ENCODE assay signal across 23 cellular contexts in the genomic region with DNA sequence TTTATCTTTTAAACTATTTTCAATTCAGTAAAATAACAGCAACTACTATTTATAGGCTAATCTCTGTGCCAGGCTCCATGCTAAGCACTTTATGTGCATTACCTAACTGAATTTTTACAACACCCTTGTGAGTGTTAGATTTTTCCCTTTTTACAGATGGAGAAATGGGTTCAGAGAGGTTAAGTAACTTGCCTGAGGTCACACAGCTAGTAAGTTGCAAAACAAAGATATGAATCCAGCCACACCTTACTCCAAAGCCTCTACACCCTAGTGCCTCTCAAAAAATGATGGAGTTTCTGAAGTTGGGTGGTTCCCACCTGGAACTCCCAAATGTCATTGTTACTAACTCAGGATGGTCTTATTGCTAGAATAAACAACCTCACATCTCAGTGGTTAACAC.
A peak's percentile ranks its signal among the peaks of the same experiment; 100 is the strongest.
DNase-seq lines count a peak whose midpoint lies in the region; ATAC-seq, FAIRE-seq and TF ChIP-seq lines count a peak whose summit lies in the region.
"Had no signal": no experiment of that assay in that cellular context is flagged by ENCODE, and none has a peak within 500 bp of the region (broad histone marks: within the 10 kb centered on the region; RNA-seq: fewer than 3 reads in every experiment).

No MANE protein-coding gene starts in this region.

- H3K56ac ChIP-seq in H1 (replicated peaks; ENCODE audit: insufficient read length, low read depth, low read length): no peak overlapping the region

- H4K8ac ChIP-seq in H1 (ENCODE audit: extremely low read depth, insufficient read depth, low read length): no peak overlapping the region
- H4K8ac ChIP-seq in neuronal stem cell (ENCODE audit: low read depth, low read length): no peak overlapping the region

- H3K4me1 Mint-ChIP-seq in stimulated activated naive B cell treated with anti-CD40 and anti-IgM and Interleukin-4, amounts not matched to agents 10 μg/mL and 1 μg/mL and 100 μg/mL, for 72 hours: peaks cover 6 to 7% of the 10 kb centered on the region in 2 donors

- in situ Hi-C loops in HAP-1 (cut with MboI; ENCODE audit: low sequenced_read_pairs): no loop called here

- no peak overlapping the region for H2AFZ ChIP-seq in OCI-LY3 (ENCODE audit: low read depth, low read length)
- no peak overlapping the region for H2AFZ ChIP-seq in H1 (ENCODE audit: low read length)
- H2AFZ ChIP-seq in neuronal stem cell (ENCODE audit: low read length): no peak overlapping the region

- H3K4me3 Mint-ChIP-seq in stimulated activated naive B cell treated with anti-CD40 and anti-IgM and Interleukin-4, amounts not matched to agents 10 μg/mL and 1 μg/mL and 100 μg/mL, for 72 hours: no peak overlapping the region
- H3K4me3 Mint-ChIP-seq: B cell; CD4-positive, CD25-positive, alpha-beta regulatory T cell; HFFc6; IgD-negative memory B cell; T-helper 1 cell treated with Interleukin-12 subunit alpha and Interleukin-12 subunit beta and Interleukin-4 antibody, amounts not matched to agents 30 μg/mL and 1 μg/mL, for 36 hours had no signal

- ATAC-seq in stimulated activated naive B cell treated with anti-CD40 and anti-IgM and Interleukin-4, amounts not matched to agents 10 μg/mL and 1 μg/mL and 100 μg/mL, for 72 hours (replicated peaks): no peak

- peak overlapping the region; percentile 56; the same call in 1 of the 2 replicates for H3K4me2 ChIP-seq in OCI-LY3 (ENCODE audit: low read length)
- no peak overlapping the region for H3K4me2 ChIP-seq in H1 (ENCODE audit: insufficient read depth in 1 of 2, low read depth in 2 of 2, low read length in 2 of 2)
- H3K4me2 ChIP-seq in neuronal stem cell (ENCODE audit: insufficient read depth, low read length, poor library complexity, severe bottlenecking): no peak overlapping the region
- H3K4me2 ChIP-seq: SK-N-SH had no signal

- no peak for TF ChIP-seq RAD21 in H1 (IDR thresholded peaks at IDR 0.05 in 1 of 2, conservative IDR thresholded peaks at IDR 0.05 in 1 of 2; ENCODE audit: low read depth in 2 of 2, low read length in 2 of 2)

- H3K27ac Mint-ChIP-seq in stimulated activated naive B cell treated with anti-CD40 and anti-IgM and Interleukin-4, amounts not matched to agents 10 μg/mL and 1 μg/mL and 100 μg/mL, for 72 hours: peak overlapping the region; percentile 5
- H3K27ac Mint-ChIP-seq: B cell; CD4-positive, CD25-positive, alpha-beta regulatory T cell; HFFc6; IgD-negative memory B cell; T-helper 1 cell treated with Interleukin-12 subunit alpha and Interleukin-12 subunit beta and Interleukin-4 antibody, amounts not matched to agents 30 μg/mL and 1 μg/mL, for 36 hours had no signal

- H3K18ac ChIP-seq in H1 (ENCODE audit: extremely low read depth, low read length): no peak overlapping the region
- H3K18ac ChIP-seq in neuronal stem cell (ENCODE audit: low read length): no peak overlapping the region

- no peaks in the 10 kb centered on the region for H3K9me3 Mint-ChIP-seq in stimulated activated naive B cell treated with anti-CD40 and anti-IgM and Interleukin-4, amounts not matched to agents 10 μg/mL and 1 μg/mL and 100 μg/mL, for 72 hours
- H3K9me3 Mint-ChIP-seq: CD4-positive, CD25-positive, alpha-beta regulatory T cell; HFFc6; IgD-negative memory B cell; T-helper 1 cell treated with Interleukin-12 subunit alpha and Interleukin-12 subunit beta and Interleukin-4 antibody, amounts not matched to agents 30 μg/mL and 1 μg/mL, for 36 hours had no signal

- TF ChIP-seq POLR2A in H1 (IDR thresholded peaks at IDR 0.05; ENCODE audit: control extremely low read depth in 1 of 2, low read depth in 2 of 2, low read length in 2 of 2): no peak

- H2BK12ac ChIP-seq in H1 (ENCODE audit: low read depth, low read length) (no peak overlapping the region), neuronal stem cell (ENCODE audit: low read length) (no peak overlapping the region)

- H3K4me3 ChIP-seq in HEK293 (ENCODE audit: low read depth, low read length): no peak overlapping the region
- H3K4me3 ChIP-seq in OCI-LY3 (ENCODE audit: low read length): no peak overlapping the region
- H3K4me3 ChIP-seq in H1 (ENCODE audit: extremely low read depth in 1 of 4, insufficient read depth in 2 of 4, low read depth in 3 of 4, low read length in 4 of 4): no peak overlapping the region
- no peak overlapping the region for H3K4me3 ChIP-seq in neuronal stem cell (ENCODE audit: low read length in 2 of 2)
- H3K4me3 ChIP-seq in HAP-1: no peak overlapping the region
- H3K4me3 ChIP-seq: Peyer's patch had no signal

- no peaks in the 10 kb centered on the region for H3K79me2 ChIP-seq in OCI-LY3 (ENCODE audit: low read length)
- H3K79me2 ChIP-seq in H1 (ENCODE audit: control insufficient read depth in 1 of 2, insufficient read depth in 2 of 2, low read length in 2 of 2): no peaks in the 10 kb centered on the region

- no peaks in the 10 kb centered on the region for H3K23me2 ChIP-seq in H1 (ENCODE audit: low read depth, low read length)

- H3K9me3 ChIP-seq in HEK293 (ENCODE audit: control insufficient read depth, insufficient read depth, low read depth, low read length): no peaks in the 10 kb centered on the region
- H3K9me3 ChIP-seq in OCI-LY3 (ENCODE audit: insufficient read depth, low read length): no peaks in the 10 kb centered on the region
- H3K9me3 ChIP-seq in H1 (ENCODE audit: insufficient read depth in 2 of 2, low read depth in 1 of 2, low read length in 1 of 2): no peaks in the 10 kb centered on the region
- H3K9me3 ChIP-seq in neuronal stem cell (replicated peaks in 1 of 2; ENCODE audit: control insufficient read depth in 2 of 2, insufficient read depth in 1 of 2, low read depth in 1 of 2, low read length in 2 of 2): peaks cover 0 to 3% of the 10 kb centered on the region in 2 donors
- H3K9me3 ChIP-seq in HAP-1: no peaks in the 10 kb centered on the region
- H3K9me3 ChIP-seq: Peyer's patch, SK-N-SH had no signal

- CTCF ChIA-PET in HEK293 (lab: Yijun Ruan, JAX): interaction anchor here (0.8 to 1.6 kb wide), 2 partner anchors 60 to 181 kb away, joined by 3 read pairs; a partner anchor contains a TSS
- CTCF ChIA-PET in H1 (lab: Charles Lee; ENCODE audit: partially characterized antibody): interaction anchor here (0.7 to 2.7 kb wide), 2 partner anchors 18 to 360 kb away, joined by 4 to 9 read pairs; no protein-coding TSS in a partner anchor

- H2BK120ac ChIP-seq in H1 (replicated peaks; ENCODE audit: low read depth, low read length): no peak overlapping the region
- H2BK120ac ChIP-seq in neuronal stem cell (ENCODE audit: low read depth, low read length): no peak overlapping the region

- POLR2A ChIA-PET in HEK293 (lab: Yijun Ruan, JAX): interaction anchor here (0.7 to 4.7 kb wide), 2 partner anchors 59 to 60 kb away, joined by 5 to 57 read pairs; a partner anchor contains a TSS
- POLR2A ChIA-PET in H1 (lab: Charles Lee; ENCODE audit: partially characterized antibody): interaction anchor here (0.6 to 4.4 kb wide), 2 partner anchors 61 to 144 kb away, joined by 4 to 17 read pairs; a partner anchor contains a TSS

- no peak overlapping the region for H3K27ac ChIP-seq in HEK293 (ENCODE audit: extremely low read depth, low read depth, low read length)
- H3K27ac ChIP-seq in OCI-LY3 (ENCODE audit: low read length): no peak overlapping the region
- no peak overlapping the region for H3K27ac ChIP-seq in H1 (ENCODE audit: low read depth, low read length)
- H3K27ac ChIP-seq in neuronal stem cell (replicated peaks; ENCODE audit: low read length): no peak overlapping the region

- H3K9ac ChIP-seq in OCI-LY3 (ENCODE audit: low read length) (no peak overlapping the region), H1 (replicated peaks in 1 of 4; ENCODE audit: extremely low read depth in 1 of 4, low read depth in 3 of 4, low read length in 3 of 4) (no peak overlapping the region), neuronal stem cell (ENCODE audit: low read depth, low read length, poor library complexity) (no peak overlapping the region)
- H3K9ac ChIP-seq: SK-N-SH had no signal

- no peak overlapping the region for H2BK20ac ChIP-seq in H1 (ENCODE audit: low read length)

- H3K36me3 ChIP-seq in HEK293 (ENCODE audit: control insufficient read depth in 2 of 2, insufficient read depth in 1 of 2, low read length in 2 of 2): no peaks in the 10 kb centered on the region
- H3K36me3 ChIP-seq in OCI-LY3 (replicated peaks; ENCODE audit: low read depth, low read length): no peaks in the 10 kb centered on the region
- H3K36me3 ChIP-seq in H1 (ENCODE audit: control insufficient read depth in 2 of 4, insufficient read depth in 4 of 4, low read length in 3 of 4): no peaks in the 10 kb centered on the region
- no peaks in the 10 kb centered on the region for H3K36me3 ChIP-seq in neuronal stem cell (replicated peaks in 1 of 2; ENCODE audit: control insufficient read depth in 2 of 2, insufficient read depth in 2 of 2, low read length in 2 of 2)
- H3K36me3 ChIP-seq in HAP-1 (replicated peaks): no peaks in the 10 kb centered on the region
- H3K36me3 ChIP-seq: Peyer's patch had no signal

- no peak for TF ChIP-seq EP300 in H1 (IDR thresholded peaks at IDR 0.05; ENCODE audit: borderline replicate concordance in 1 of 2, low read depth in 2 of 2, low read length in 2 of 2)

- no peak overlapping the region for H4K5ac ChIP-seq in H1 (ENCODE audit: insufficient read length, low read depth, low read length)

- no peak overlapping the region for H2AK5ac ChIP-seq in H1 (ENCODE audit: low read depth, low read length)
- H2AK5ac ChIP-seq in neuronal stem cell (ENCODE audit: low read depth, low read length): no peak overlapping the region

- H3K27me3 Mint-ChIP-seq in stimulated activated naive B cell treated with anti-CD40 and anti-IgM and Interleukin-4, amounts not matched to agents 10 μg/mL and 1 μg/mL and 100 μg/mL, for 72 hours: peaks cover 0 to 11% of the 10 kb centered on the region in 2 donors

- H2BK15ac ChIP-seq in H1 (ENCODE audit: low read length) (no peak overlapping the region), neuronal stem cell (ENCODE audit: low read length) (no peak overlapping the region)

- peaks cover 17% of the 10 kb centered on the region for H3K27me3 ChIP-seq in OCI-LY3 (ENCODE audit: low read depth, low read length)
- H3K27me3 ChIP-seq in H1 (replicated peaks in 1 of 4; ENCODE audit: control insufficient read depth in 3 of 4, extremely low read depth in 1 of 4, insufficient read depth in 3 of 4, low read length in 3 of 4): no peaks in the 10 kb centered on the region
- no peaks in the 10 kb centered on the region for H3K27me3 ChIP-seq in neuronal stem cell (ENCODE audit: control insufficient read depth in 3 of 3, insufficient read depth in 3 of 3, low read depth in 1 of 3, low read length in 3 of 3)
- no peaks in the 10 kb centered on the region for H3K27me3 ChIP-seq in HAP-1 (ENCODE audit: low read depth)
- H3K27me3 ChIP-seq: Peyer's patch had no signal

- DNase-seq in H1 (ENCODE audit: low read depth in 1 of 2, low spot score in 2 of 2) (no peak), neuronal stem cell (ENCODE audit: low spot score) (no peak), HAP-1 (ENCODE audit: low spot score in 2 of 2) (no peak), NCI-H226 (no peak)
- no peak for DNase-seq in stimulated activated naive B cell treated with anti-CD40 and anti-IgM and Interleukin-4, amounts not matched to agents 10 μg/mL and 1 μg/mL and 100 μg/mL, for 72 hours
- DNase-seq: DND-41, H7, NCI-H1092 treated with DMSO at 0.1 percent for 48 hours, NCI-H1436 treated with DMSO at 0.1 percent for 48 hours, NCI-H1930, NCI-H2107, NCI-H446, Peyer's patch, SHP77 treated with DMSO at 0.1 percent for 48 hours, SK-N-SH, SW 1271 had no signal

- H3K79me1 ChIP-seq in H1 (ENCODE audit: low read depth, low read length) (no peaks in the 10 kb centered on the region), neuronal stem cell (ENCODE audit: low read depth, low read length) (no peaks in the 10 kb centered on the region)

- FAIRE-seq in H1 (lab: Jason Lieb, UNC): no peak

- H4K20me1 ChIP-seq in OCI-LY3 (ENCODE audit: insufficient read depth, low read length) (no peaks in the 10 kb centered on the region), H1 (replicated peaks in 1 of 2; ENCODE audit: control insufficient read depth in 1 of 2, insufficient read depth in 2 of 2, low read length in 2 of 2) (no peaks in the 10 kb centered on the region)

- no peak for TF ChIP-seq CTCF in HEK293 (tag by site-specific recombination; IDR thresholded peaks at IDR 0.05)
- no peak for TF ChIP-seq CTCF in OCI-LY3 (IDR thresholded peaks at IDR 0.05; ENCODE audit: low read depth, low read length)
- TF ChIP-seq CTCF in H1 (IDR thresholded peaks at IDR 0.05; ENCODE audit: control extremely low read depth in 1 of 3, insufficient read depth in 1 of 3, low read depth in 1 of 3, low read length in 3 of 3): no peak

- H3K14ac ChIP-seq in H1 (ENCODE audit: insufficient read length) (no peak overlapping the region), neuronal stem cell (ENCODE audit: low read length) (no peak overlapping the region)

- peaks cover 3% of the 10 kb centered on the region for H3K4me1 ChIP-seq in HEK293 (ENCODE audit: control insufficient read depth, insufficient read depth, low read length)
- peaks cover 14% of the 10 kb centered on the region for H3K4me1 ChIP-seq in OCI-LY3 (ENCODE audit: low read length)
- H3K4me1 ChIP-seq in H1 (replicated peaks in 1 of 4; ENCODE audit: control insufficient read depth in 3 of 4, insufficient read depth in 4 of 4, low read length in 3 of 4): no peaks in the 10 kb centered on the region
- H3K4me1 ChIP-seq in neuronal stem cell (ENCODE audit: control insufficient read depth in 2 of 2, insufficient read depth in 1 of 2, low read depth in 1 of 2, low read length in 2 of 2): peaks cover 19 to 22% of the 10 kb centered on the region in 2 donors
- peaks cover 10% of the 10 kb centered on the region for H3K4me1 ChIP-seq in HAP-1
- H3K4me1 ChIP-seq: Peyer's patch had no signal

- H3K4ac ChIP-seq in H1 (replicated peaks; ENCODE audit: insufficient read length, low read depth, low read length) (no peak overlapping the region), neuronal stem cell (ENCODE audit: low read length) (no peak overlapping the region)

- no peak overlapping the region for H2BK5ac ChIP-seq in H1 (ENCODE audit: low read depth, low read length)
- no peak overlapping the region for H2BK5ac ChIP-seq in neuronal stem cell (ENCODE audit: low read length)

- H3K36me3 Mint-ChIP-seq in stimulated activated naive B cell treated with anti-CD40 and anti-IgM and Interleukin-4, amounts not matched to agents 10 μg/mL and 1 μg/mL and 100 μg/mL, for 72 hours: no peaks in the 10 kb centered on the region
- H3K36me3 Mint-ChIP-seq: CD4-positive, CD25-positive, alpha-beta regulatory T cell; IgD-negative memory B cell had no signal

- H4K91ac ChIP-seq in H1 (replicated peaks; ENCODE audit: insufficient read length, low read length) (no peak overlapping the region), neuronal stem cell (ENCODE audit: low read depth, low read length, poor library complexity) (no peak overlapping the region)

- H3K23ac ChIP-seq in H1 (ENCODE audit: insufficient read length) (no peak overlapping the region), neuronal stem cell (ENCODE audit: low read depth, low read length, poor library complexity) (no peak overlapping the region)
